Comparison of ENCODE assay signal across 1 cellular context in the genomic region with DNA sequence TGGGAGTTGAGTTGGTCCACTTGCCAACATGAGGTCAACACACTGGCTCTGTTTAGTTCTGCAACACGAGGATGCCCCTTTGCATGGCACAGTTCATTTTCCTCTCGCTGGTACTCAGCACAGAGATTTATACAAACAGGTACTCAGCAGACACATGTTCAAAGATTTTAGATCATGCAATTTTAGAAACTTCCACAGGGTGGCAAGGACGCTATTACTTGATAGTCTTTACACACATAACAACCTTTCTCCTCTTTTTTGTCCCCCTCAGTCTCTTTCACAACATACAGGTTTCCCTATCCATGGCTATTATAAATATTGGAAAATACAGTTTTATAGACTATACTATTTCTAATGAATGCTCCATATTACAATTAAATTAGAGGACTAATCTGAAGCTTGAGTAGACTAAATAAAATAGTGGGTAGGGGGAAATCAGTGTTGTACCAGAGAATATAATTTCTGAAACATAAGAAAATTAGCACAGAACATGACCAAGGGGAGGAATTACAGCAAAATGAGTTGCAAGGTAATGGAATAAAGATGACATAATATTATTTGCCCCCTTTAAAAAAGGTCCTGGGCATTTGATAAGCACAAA.
TF ChIP-seq lines count a peak whose summit lies in the region.

No MANE protein-coding gene starts in this region.

TF ChIP-seq in IMR-90, 13 proteins besides CTCF, POLR2A, EP300 and RAD21 (continued from another document):
- TF ChIP-seq, protein P1, sequence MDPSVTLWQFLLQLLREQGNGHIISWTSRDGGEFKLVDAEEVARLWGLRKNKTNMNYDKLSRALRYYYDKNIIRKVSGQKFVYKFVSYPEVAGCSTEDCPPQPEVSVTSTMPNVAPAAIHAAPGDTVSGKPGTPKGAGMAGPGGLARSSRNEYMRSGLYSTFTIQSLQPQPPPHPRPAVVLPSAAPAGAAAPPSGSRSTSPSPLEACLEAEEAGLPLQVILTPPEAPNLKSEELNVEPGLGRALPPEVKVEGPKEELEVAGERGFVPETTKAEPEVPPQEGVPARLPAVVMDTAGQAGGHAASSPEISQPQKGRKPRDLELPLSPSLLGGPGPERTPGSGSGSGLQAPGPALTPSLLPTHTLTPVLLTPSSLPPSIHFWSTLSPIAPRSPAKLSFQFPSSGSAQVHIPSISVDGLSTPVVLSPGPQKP (IDR thresholded peaks at IDR 0.05; ENCODE audit: borderline replicate concordance, low read depth, low read length) = no peak
TF ChIP-seq in IMR-90: peak in this region for 1.
